Comparison of ENCODE assay signal across 15 cellular contexts in the genomic region with DNA sequence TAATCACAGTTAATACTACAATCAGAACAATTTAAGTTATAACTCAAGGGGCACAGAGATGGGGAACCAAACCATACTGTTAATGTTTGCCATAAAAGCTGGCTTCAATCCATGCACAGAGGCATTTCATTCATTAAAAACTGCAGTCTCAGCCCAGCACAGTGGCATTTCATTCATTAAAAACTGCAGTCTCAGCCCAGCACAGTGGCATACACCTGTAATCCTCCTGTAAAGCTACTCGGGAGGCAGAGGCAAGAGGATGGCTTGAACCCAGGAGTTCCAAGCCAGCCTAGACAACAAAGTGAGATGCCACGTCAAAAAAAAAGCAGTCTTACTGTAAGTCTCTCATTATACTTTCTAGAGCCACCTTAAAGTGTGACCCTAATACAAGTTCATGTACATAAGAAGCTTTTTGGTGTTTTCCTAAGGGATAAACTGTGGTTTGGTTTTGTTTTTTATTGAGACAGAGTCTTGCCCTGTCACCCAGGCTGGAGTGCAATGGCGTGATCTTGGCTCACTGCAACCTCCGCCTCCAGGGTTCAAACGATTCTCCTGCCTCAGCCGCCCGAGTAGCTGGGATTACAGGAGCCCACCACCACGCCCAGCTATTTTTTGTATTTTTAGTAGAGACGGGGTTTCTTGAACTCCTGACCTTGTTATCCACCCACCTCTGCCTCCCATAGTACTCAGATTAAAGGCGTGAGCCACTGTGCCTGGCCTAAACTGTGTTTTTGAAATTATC. TPM values are rescaled to one million over a fixed set of nuclear protein-coding genes. Genes with fewer than 3 reads are reported as not detected.
DNase-seq lines count a peak whose midpoint lies in the region; ATAC-seq, FAIRE-seq and TF ChIP-seq lines count a peak whose summit lies in the region.
"Had no signal": no experiment of that assay in that cellular context is flagged by ENCODE, and none has a peak within 500 bp of the region (broad histone marks: within the 10 kb centered on the region; RNA-seq: fewer than 3 reads in every experiment).

No MANE protein-coding gene starts in this region.

- H3K79me2 ChIP-seq in HepG2 (ENCODE audit: insufficient read depth, low read length) = peaks cover 90% of the 10 kb centered on the region

- DNase-seq in NCI-H146 (lab: John Stamatoyannopoulos, UW) (peak; percentile 12), NCI-H146 treated with DMSO at 0.1 percent for 48 hours (lab: John Stamatoyannopoulos, UW; ENCODE audit: unreplicated experiment) (no peak), D341Med (ENCODE audit: low spot score) (peak; percentile 28), T-helper 17 cell (no peak), HepG2 (ENCODE audit: low spot score) (no peak), A673 (ENCODE audit: low spot score) (no peak), HEK293T (ENCODE audit: extremely low spot score) (no peak), pons (ENCODE audit: low spot score) (no peak)
- DNase-seq: activated effector memory CD4-positive, alpha-beta T cell treated with anti-CD3 and anti-CD28 coated beads, Interleukin-2, amount 50 U/mL, for 16 hours; effector CD4-positive, alpha-beta T cell; left ventricle myocardium inferior; NCI-H82; psoas muscle had no signal

- H3K9me3 ChIP-seq in T-helper 17 cell (ENCODE audit: control insufficient read depth, low read length, poor library complexity, severe bottlenecking) = no peaks in the 10 kb centered on the region
- no peaks in the 10 kb centered on the region for H3K9me3 ChIP-seq in HepG2 (ENCODE audit: low read length)
- H3K9me3 ChIP-seq in A673 (ENCODE audit: low read depth, low read length, poor library complexity, severe bottlenecking) = no peaks in the 10 kb centered on the region
- H3K9me3 ChIP-seq: breast epithelium, psoas muscle had no signal

- H3K36me3 ChIP-seq in HepG2 (replicated peaks in 1 of 2; ENCODE audit: control insufficient read depth in 1 of 2, insufficient read depth in 2 of 2, low read length in 2 of 2) = no peaks in the 10 kb centered on the region
- no peaks in the 10 kb centered on the region for H3K36me3 ChIP-seq in A673 (ENCODE audit: insufficient read depth, low read length, poor library complexity, severe bottlenecking)
- H3K36me3 ChIP-seq: breast epithelium, left ventricle myocardium inferior had no signal

- H3K9ac ChIP-seq in HepG2 (ENCODE audit: insufficient read depth, low read depth, low read length) = peak overlapping the region; percentile 3; the same call in 1 of the 2 replicates

- H3K4me1 Mint-ChIP-seq in T-helper 17 cell = peaks cover 31% of the 10 kb centered on the region

- H3K36me3 Mint-ChIP-seq in T-helper 17 cell (ENCODE audit: low read depth) = no peaks in the 10 kb centered on the region

- BruUV-seq in HepG2 (replicated peaks; lab: Mats Ljungman, UMichigan) = no TSS peak
- no TSS peak for BruUV-seq in A673 (replicated peaks; lab: Mats Ljungman, UMichigan)

- H4K20me1 ChIP-seq in HepG2 (ENCODE audit: insufficient read depth, low read length) = peaks cover 45% of the 10 kb centered on the region

- H3K27me3 Mint-ChIP-seq in T-helper 17 cell = no peaks in the 10 kb centered on the region

- H3K4me1 ChIP-seq in HepG2 (ENCODE audit: insufficient read depth, low read length) (peaks cover 78% of the 10 kb centered on the region), A673 (ENCODE audit: insufficient read depth, low read length, poor library complexity, severe bottlenecking) (no peaks in the 10 kb centered on the region)
- H3K4me1 ChIP-seq: breast epithelium had no signal

- ATAC-seq in T-helper 17 cell (no peak), HepG2 (no peak; the same call in 2 of the 3 replicates)
- ATAC-seq: psoas muscle had no signal

- 59% methylated on average over 10 of the region's 10 CpGs for WGBS in HepG2 (ENCODE audit: low lambda C conversion rate)

- no peak for TF ChIP-seq POLR2A in HepG2 (IDR thresholded peaks at IDR 0.05; ENCODE audit: insufficient read depth in 1 of 2, low read depth in 2 of 2, low read length in 2 of 2)

- no peak overlapping the region for H3K4me3 ChIP-seq in HepG2 (replicated peaks in 1 of 3; ENCODE audit: insufficient read depth in 1 of 3, low read depth in 2 of 3, low read length in 3 of 3)
- no peak overlapping the region for H3K4me3 ChIP-seq in A673 (ENCODE audit: low read depth, low read length, poor library complexity, severe bottlenecking)
- H3K4me3 ChIP-seq: breast epithelium, left ventricle myocardium inferior, psoas muscle had no signal

- FAIRE-seq in HepG2 (lab: Jason Lieb, UNC) = no peak
- FAIRE-seq: GM19239 had no signal

- CTCF ChIA-PET in HepG2 (lab: Yijun Ruan, JAX; ENCODE audit: low intra/inter-chr PET ratio, low total read pairs) (no interaction called here), A673 (lab: Charles Lee) (no interaction called here), HEK293T (lab: Yijun Ruan, JAX) (interaction anchor here (1.3 kb wide), 1 partner anchor 118 kb away, joined by 3 read pairs; no protein-coding TSS in a partner anchor)

- H3K27ac ChIP-seq in HepG2 (ENCODE audit: extremely low read length, insufficient read depth, low read length) (peak overlapping the region; percentile 46), A673 (ENCODE audit: low read depth, low read length, poor library complexity, severe bottlenecking) (no peak overlapping the region)
- H3K27ac ChIP-seq: breast epithelium, left ventricle myocardium inferior, psoas muscle had no signal

- intact Hi-C loops in HepG2 (cut with micrococcal nuclease; ENCODE audit: unreplicated experiment) (no loop called here), A673 (cut with micrococcal nuclease; ENCODE audit: unreplicated experiment) (no loop called here)

- H3K4me2 ChIP-seq in HepG2 (ENCODE audit: low read depth, low read length) = peak overlapping the region; percentile 11; the same call in 1 of the 2 replicates

- TF ChIP-seq RAD21 in HepG2 (CRISPR knock-in tag; IDR thresholded peaks at IDR 0.05) = no peak

- no peak overlapping the region for H2AFZ ChIP-seq in HepG2 (ENCODE audit: low read length)

- peak overlapping the region; percentile 49 for H3K4me3 Mint-ChIP-seq in T-helper 17 cell

- H3K27me3 ChIP-seq in HepG2 (ENCODE audit: control insufficient read depth in 1 of 2, insufficient read depth in 2 of 2, low read length in 2 of 2) (no peaks in the 10 kb centered on the region), A673 (replicated peaks; ENCODE audit: insufficient read depth, low read depth, low read length, poor library complexity) (no peaks in the 10 kb centered on the region)
- H3K27me3 ChIP-seq: breast epithelium had no signal

- peak overlapping the region; percentile 98 for H3K27ac Mint-ChIP-seq in T-helper 17 cell

- POLR2A ChIA-PET in HepG2 (lab: Yijun Ruan, JAX) (interaction anchor here (0.8 to 1.0 kb wide), 2 partner anchors 29 to 68 kb away, joined by 3 read pairs; partner anchors contain the start of genes ARID4B and TBCE), A673 (lab: Charles Lee; ENCODE audit: low non-redundant PET) (no interaction called here), HEK293T (lab: Yijun Ruan, JAX) (interaction anchor here (1.3 to 2.7 kb wide), 2 partner anchors 14 to 29 kb away, joined by 3 to 13 read pairs; partner anchors contain the start of genes ARID4B and GGPS1)

- no peak for TF ChIP-seq EP300 in HepG2 (IDR thresholded peaks at IDR 0.05; ENCODE audit: low read depth in 2 of 2, low read length in 2 of 2)
- TF ChIP-seq EP300 in HepG2 (CRISPR knock-in tag; IDR thresholded peaks at IDR 0.05; ENCODE audit: borderline replicate concordance) = no peak

- TF ChIP-seq CTCF in HepG2 (CRISPR knock-in tag; IDR thresholded peaks at IDR 0.05) (no peak), A673 (conservative IDR thresholded peaks at IDR 0.05; ENCODE audit: low read depth, low read length) (no peak)

- in situ Hi-C loops in HepG2 (cut with HindIII; ENCODE audit: extremely low pct_ligation_motif_present, low pct_unique_long_range_greater_than_20kb) = no loop called here

RNA-seq across cellular contexts. Expression of gene ARID4B, which starts 29.0 kb away (rescaled TPM):
- total RNA-seq in T-helper 17 cell (100 to 1,000 TPM; 163 to 182 TPM), HepG2 (2016; rRNA removed; fragmentation: Illumina TruSeq; extraction: Trizol) (24.6 and 26.9 TPM in 2 replicates), A673 (2021) (17.6 and 18.1 TPM in 2 replicates)
- 3.6 and 6.4 TPM in 2 replicates for total RNA-seq in HepG2 (2016; cell fraction: cytosol; rRNA removed; fragmentation: Illumina TruSeq; extraction: Trizol; ENCODE audit: low read depth)
- 25.3 and 26.7 TPM in 2 replicates for total RNA-seq in HepG2 (2016; cell fraction: insoluble cytoplasmic fraction; rRNA removed; fragmentation: Illumina TruSeq; extraction: Trizol)
- 6.4 and 8.2 TPM in 2 replicates for total RNA-seq in HepG2 (2016; cell fraction: membrane; rRNA removed; fragmentation: Illumina TruSeq; extraction: Trizol)
- 40.1 and 45.0 TPM in 2 replicates for total RNA-seq in HepG2 (2016; cell fraction: nucleus; rRNA removed; fragmentation: Illumina TruSeq; extraction: Trizol)
- polyA plus RNA-seq in HepG2 (2011; rRNA removed) = 7.2 and 9.7 TPM in 2 replicates
- 3.3 and 4.4 TPM in 2 replicates for polyA plus RNA-seq in HepG2 (2011; cell fraction: cytosol; rRNA removed)
- polyA plus RNA-seq in HepG2 (2011; cell fraction: nucleus; rRNA removed) = 12.9 and 13.1 TPM in 2 replicates
- 13.4 and 18.5 TPM in 2 replicates for polyA plus RNA-seq in HepG2 (2012)
- polyA plus RNA-seq in HepG2 (2016; cell fraction: cytosol; fragmentation: Illumina TruSeq; extraction: Trizol; ENCODE audit: low read depth) = 0.25 and 0.27 TPM in 2 replicates
- 14.8 and 15.4 TPM in 2 replicates for polyA plus RNA-seq in HepG2 (2016; cell fraction: insoluble cytoplasmic fraction; fragmentation: Illumina TruSeq; extraction: Trizol; ENCODE audit: low read depth)
- 0.92 and 0.98 TPM in 2 replicates for polyA plus RNA-seq in HepG2 (2016; cell fraction: membrane; fragmentation: Illumina TruSeq; extraction: Trizol; ENCODE audit: low read depth)
- polyA plus RNA-seq in HepG2 (2016; cell fraction: nucleus; fragmentation: Illumina TruSeq; extraction: Trizol; ENCODE audit: insufficient read depth, low read depth) = 30.0 and 32.3 TPM in 2 replicates
- polyA minus RNA-seq in HepG2 (2011; rRNA and poly(A)+ RNA removed; ENCODE audit: low replicate concordance) = 9.7 and 16.5 TPM in 2 replicates
- 10.8 and 14.8 TPM in 2 replicates for polyA minus RNA-seq in HepG2 (2011; cell fraction: cytosol; rRNA and poly(A)+ RNA removed)
- 73.5 and 86.1 TPM in 2 replicates for polyA minus RNA-seq in HepG2 (2011; cell fraction: nucleus; rRNA and poly(A)+ RNA removed)

RNA-seq across cellular contexts. Expression of gene GGPS1, which starts 29.4 kb away (rescaled TPM):
- total RNA-seq in T-helper 17 cell (10 to 100 TPM; 28.0 to 28.2 TPM), HepG2 (2016; rRNA removed; fragmentation: Illumina TruSeq; extraction: Trizol) (42.6 and 59.1 TPM in 2 replicates), A673 (2021) (26.8 and 30.4 TPM in 2 replicates)
- total RNA-seq in HepG2 (2016; cell fraction: cytosol; rRNA removed; fragmentation: Illumina TruSeq; extraction: Trizol; ENCODE audit: low read depth) = 21.5 and 21.8 TPM in 2 replicates
- total RNA-seq in HepG2 (2016; cell fraction: insoluble cytoplasmic fraction; rRNA removed; fragmentation: Illumina TruSeq; extraction: Trizol) = 38.1 and 62.2 TPM in 2 replicates
- total RNA-seq in HepG2 (2016; cell fraction: membrane; rRNA removed; fragmentation: Illumina TruSeq; extraction: Trizol) = 37.1 and 44.7 TPM in 2 replicates
- 11.9 and 16.2 TPM in 2 replicates for total RNA-seq in HepG2 (2016; cell fraction: nucleus; rRNA removed; fragmentation: Illumina TruSeq; extraction: Trizol)
- 25.8 and 28.8 TPM in 2 replicates for polyA plus RNA-seq in HepG2 (2011; rRNA removed)
- 12.9 and 22.2 TPM in 2 replicates for polyA plus RNA-seq in HepG2 (2011; cell fraction: cytosol; rRNA removed)
- polyA plus RNA-seq in HepG2 (2011; cell fraction: nucleus; rRNA removed) = 4.4 and 11.2 TPM in 2 replicates
- polyA plus RNA-seq in HepG2 (2012) = 30.9 and 36.8 TPM in 2 replicates
- polyA plus RNA-seq in HepG2 (2016; cell fraction: cytosol; fragmentation: Illumina TruSeq; extraction: Trizol; ENCODE audit: low read depth) = 11.2 and 11.4 TPM in 2 replicates
- 59.2 and 60.3 TPM in 2 replicates for polyA plus RNA-seq in HepG2 (2016; cell fraction: insoluble cytoplasmic fraction; fragmentation: Illumina TruSeq; extraction: Trizol; ENCODE audit: low read depth)
- polyA plus RNA-seq in HepG2 (2016; cell fraction: membrane; fragmentation: Illumina TruSeq; extraction: Trizol; ENCODE audit: low read depth) = 29.1 and 29.2 TPM in 2 replicates
- 24.5 and 28.8 TPM in 2 replicates for polyA plus RNA-seq in HepG2 (2016; cell fraction: nucleus; fragmentation: Illumina TruSeq; extraction: Trizol; ENCODE audit: insufficient read depth, low read depth)
- 17.0 and 17.9 TPM in 2 replicates for polyA minus RNA-seq in HepG2 (2011; rRNA and poly(A)+ RNA removed; ENCODE audit: low replicate concordance)
- 15.0 and 19.9 TPM in 2 replicates for polyA minus RNA-seq in HepG2 (2011; cell fraction: cytosol; rRNA and poly(A)+ RNA removed)
- polyA minus RNA-seq in HepG2 (2011; cell fraction: nucleus; rRNA and poly(A)+ RNA removed) = 11.3 and 17.7 TPM in 2 replicates

Comparison
In these comparisons a context has a peak if more than half of its experiments do, and no peak if none do; other contexts are left out.
1. DNase-seq: peak in NCI-H146 (single experiment) and D341Med (single experiment); none in NCI-H146 treated with DMSO at 0.1 percent for 48 hours (single experiment), T-helper 17 cell (0 of 3), HepG2 (single experiment), A673 (single experiment), HEK293T (single experiment) and pons (single experiment).